Comparison of ENCODE assay signal across 19 cellular contexts in genomic region chr15:62957130-62957529, GRCh38.
DNase-seq lines count a peak whose midpoint lies in the region; ATAC-seq and FAIRE-seq lines count a peak whose summit lies in the region.
"Had no signal": no experiment of that assay in that cellular context is flagged by ENCODE, and none has a peak within 500 bp of the region (broad histone marks: within the 10 kb centered on the region; RNA-seq: fewer than 3 reads in every experiment).

No MANE protein-coding gene starts in this region.

- H3K4me3 ChIP-seq in SJSA1, result no peak overlapping the region
- H3K4me3 ChIP-seq: psoas muscle, thyroid gland had no signal

- ATAC-seq in Right ventricle myocardium superior (ENCODE audit: poor library complexity) (peak; percentile 24), left cardiac atrium (no peak)
- ATAC-seq: activated CD8-positive, alpha-beta memory T cell treated with anti-CD3 and anti-CD28 coated beads, Interleukin-2, amount 10 ng/mL, durations not matched to agents 7 days and 5 days; stimulated activated memory B cell treated with anti-CD40 and anti-IgM and Interleukin-4, amounts not matched to agents 10 μg/mL and 1 μg/mL and 100 μg/mL, for 72 hours had no signal

- no peaks in the 10 kb centered on the region for H3K9me3 ChIP-seq in SJSA1 (replicated peaks)
- H3K9me3 ChIP-seq: psoas muscle, thyroid gland had no signal

- 0 out of 2 replicates have a peak overlapping the region, but pooled peaks have one; percentile 1 for H3K27ac ChIP-seq in SJSA1
- H3K27ac ChIP-seq: thyroid gland had no signal

- intact Hi-C loops in Right ventricle myocardium superior (cut with DNase I), result loop anchor here (5.0 to 10.0 kb wide), 2 partner anchors 85 to 112 kb away; partner anchors contain the start of gene TPM1
- intact Hi-C loops in left cardiac atrium (cut with DNase I), result no loop called here

- FAIRE-seq in urothelium cell line (lab: Jason Lieb, UNC), result peak; percentile 35

- DNase-seq in Right ventricle myocardium superior, result no peak
- no peak for DNase-seq in left cardiac atrium
- DNase-seq in SJSA1 (ENCODE audit: low read depth in 1 of 2, low spot score in 2 of 2), result peak in 1 of 2 experiments; percentile 26
- DNase-seq in glomerular endothelial cell (ENCODE audit: extremely low read depth, low read depth, low spot score), result peak; percentile 65
- no peak for DNase-seq in urothelium cell line (ENCODE audit: low spot score)
- no peak for DNase-seq in medulla oblongata (ENCODE audit: extremely low spot score)
- no peak for DNase-seq in SIG-M5 treated with dmso at 0.1 percent for 504 hours (lab: John Stamatoyannopoulos, UW; ENCODE audit: unreplicated experiment)
- DNase-seq in HuH-7 (ENCODE audit: low spot score), result no peak
- DNase-seq: 8988T; activated CD8-positive, alpha-beta memory T cell treated with anti-CD3 and anti-CD28 coated beads, Interleukin-2, amount 10 ng/mL, durations not matched to agents 7 days and 5 days; activated effector memory CD4-positive, alpha-beta T cell treated with Interleukin-2 at 50 U/mL for 16 hours; CD4-positive, alpha-beta memory T cell; NCI-H187; NCI-H510A; nephron progenitor cell; psoas muscle; SIG-M5 had no signal

- H3K4me1 ChIP-seq in SJSA1 (replicated peaks), result peaks cover 19% of the 10 kb centered on the region

- H3K27me3 ChIP-seq in SJSA1 (replicated peaks), result no peaks in the 10 kb centered on the region
- H3K27me3 ChIP-seq: thyroid gland had no signal

- H3K36me3 ChIP-seq in SJSA1, result no peaks in the 10 kb centered on the region
- H3K36me3 ChIP-seq: thyroid gland had no signal
